24 cellular contexts compared by ENCODE assay signal in the genomic region with DNA sequence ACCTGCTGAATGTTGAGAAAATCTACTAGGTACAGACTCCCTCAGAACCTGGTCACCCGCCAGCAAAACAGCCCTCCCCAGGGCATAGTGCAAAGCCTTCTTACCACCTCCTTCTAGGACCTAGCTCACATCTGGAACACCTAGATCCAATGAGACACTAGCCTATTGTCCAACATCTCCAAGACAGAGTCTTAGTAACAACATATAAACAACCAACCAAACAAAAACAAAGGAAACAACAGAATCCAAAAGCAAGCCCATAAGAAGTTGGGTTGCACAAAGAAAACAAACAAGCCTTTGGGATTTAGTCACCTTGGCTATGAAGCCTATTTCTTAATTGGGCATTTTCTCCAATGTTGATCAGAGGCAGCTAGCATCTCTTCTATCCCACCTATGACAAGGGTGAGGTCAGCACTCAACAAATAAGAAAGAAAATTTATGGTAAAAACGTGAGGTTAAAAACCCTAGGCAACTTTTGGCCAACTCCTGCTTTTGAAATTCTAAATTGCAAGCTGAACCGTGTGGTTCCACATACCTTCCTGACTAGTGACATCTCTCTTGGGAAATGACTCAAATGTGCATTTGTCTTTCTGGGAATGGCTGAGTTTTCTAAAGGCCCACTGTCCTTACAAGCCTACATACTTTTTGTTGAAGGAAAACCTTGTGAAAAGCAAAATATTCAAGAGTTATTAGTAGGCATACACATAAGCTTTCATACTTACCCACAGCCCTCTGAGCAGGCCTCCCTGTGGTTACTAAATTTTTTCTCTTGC.
DNase-seq lines count a peak whose midpoint lies in the region; ATAC-seq and TF ChIP-seq lines count a peak whose summit lies in the region.
"Had no signal": no experiment of that assay in that cellular context is flagged by ENCODE, and none has a peak within 500 bp of the region (broad histone marks: within the 10 kb centered on the region; RNA-seq: fewer than 3 reads in every experiment).

No MANE protein-coding gene starts in this region.

- H3K79me2 ChIP-seq in osteoblast (ENCODE audit: insufficient read depth, low read length) = no peaks in the 10 kb centered on the region
- H3K79me2 ChIP-seq: hepatocyte had no signal

- no peaks in the 10 kb centered on the region for H3K27me3 ChIP-seq in osteoblast (ENCODE audit: insufficient read depth, low read length)
- no peaks in the 10 kb centered on the region for H3K27me3 ChIP-seq in gastroesophageal sphincter
- H3K27me3 ChIP-seq: breast epithelium, hepatocyte, suprapubic skin had no signal

- peaks cover 14% of the 10 kb centered on the region for H3K4me1 ChIP-seq in osteoblast (ENCODE audit: insufficient read depth, low read length)
- H3K4me1 ChIP-seq in gastroesophageal sphincter = no peaks in the 10 kb centered on the region
- H3K4me1 ChIP-seq: breast epithelium, foreskin keratinocyte, left ventricle myocardium inferior, suprapubic skin had no signal

- no peaks in the 10 kb centered on the region for H3K36me3 ChIP-seq in osteoblast (ENCODE audit: insufficient read depth, low read length)
- H3K36me3 ChIP-seq in gastroesophageal sphincter = no peaks in the 10 kb centered on the region
- H3K36me3 ChIP-seq: breast epithelium, left ventricle myocardium inferior, suprapubic skin had no signal

- peak overlapping the region; percentile 36 for H2AFZ ChIP-seq in osteoblast (ENCODE audit: low read length)
- H2AFZ ChIP-seq: hepatocyte had no signal

- H3K27ac ChIP-seq in osteoblast (ENCODE audit: low read depth, low read length) (peak overlapping the region; percentile 73), gastroesophageal sphincter (no peak overlapping the region)
- H3K27ac ChIP-seq: breast epithelium, foreskin keratinocyte, hepatocyte, left ventricle myocardium inferior, suprapubic skin had no signal

- H3K4me3 ChIP-seq in osteoblast (ENCODE audit: insufficient read depth, low read length) = no peak overlapping the region
- H3K4me3 ChIP-seq in gastroesophageal sphincter = no peak overlapping the region
- H3K4me3 ChIP-seq: breast epithelium, hepatocyte, left ventricle myocardium inferior, suprapubic skin had no signal

- H4K20me1 ChIP-seq in osteoblast (ENCODE audit: insufficient read depth, low read length) = no peaks in the 10 kb centered on the region

- TF ChIP-seq EP300 in gastroesophageal sphincter (IDR thresholded peaks at IDR 0.05) = no peak

- peak overlapping the region; percentile 25 for H3K4me2 ChIP-seq in osteoblast (ENCODE audit: insufficient read depth, low read length)
- H3K4me2 ChIP-seq: hepatocyte had no signal

- ATAC-seq in gastroesophageal sphincter = no peak
- no peak for ATAC-seq in HG03469 (IDR thresholded peaks at IDR 0.05; ENCODE audit: unreplicated experiment)
- ATAC-seq: foreskin keratinocyte, sciatic nerve, SK-N-SH treated with all-trans-retinoic acid at 6 μM for 48 hours had no signal

- TF ChIP-seq CTCF in osteoblast (IDR thresholded peaks at IDR 0.05; ENCODE audit: extremely low read depth, low read depth, low read length) = no peak
- no peak for TF ChIP-seq CTCF in gastroesophageal sphincter (IDR thresholded peaks at IDR 0.05)

- DNase-seq in AG20443 (ENCODE audit: low spot score) (peak; percentile 76), RPMI7951 (ENCODE audit: low read depth) (peak; percentile 31), dedifferentiated amniotic fluid mesenchymal stem cell (ENCODE audit: extremely low spot score) (peak; percentile 16), osteoblast (ENCODE audit: insufficient read length, low spot score, missing footprints) (peak; percentile 42), NOMO-1 treated with dmso at 0.1 percent for 144 hours (lab: John Stamatoyannopoulos, UW; ENCODE audit: unreplicated experiment) (no peak)
- DNase-seq in activated CD4-positive, alpha-beta T cell treated with anti-CD3 and anti-CD28 coated beads for 48 hours = no peak
- DNase-seq: activated CD4-positive, alpha-beta T cell treated with anti-CD3 and anti-CD28 coated beads, Interleukin-2, amount 50 U/mL, for 48 hours; activated effector memory CD4-positive, alpha-beta T cell treated with anti-CD3 and anti-CD28 coated beads, Interleukin-2, amount 50 U/mL, for 16 hours; CD4-positive, alpha-beta memory T cell; cortex of kidney; DMS53; foreskin keratinocyte; H7; KBM-7; left ventricle myocardium inferior; NCI-H526 treated with DMSO at 0.1 percent for 48 hours; RPMI8226 had no signal

- no peak for TF ChIP-seq POLR2A in gastroesophageal sphincter (IDR thresholded peaks at IDR 0.05)

- H3K9me3 ChIP-seq in osteoblast (ENCODE audit: low read depth, low read length) (no peaks in the 10 kb centered on the region), gastroesophageal sphincter (no peaks in the 10 kb centered on the region)
- H3K9me3 ChIP-seq: breast epithelium, left ventricle myocardium inferior, suprapubic skin had no signal

- 37 to 55% methylated on average over 2 to 3 of the region's 3 CpGs for WGBS in gastroesophageal sphincter (ENCODE audit: low coverage in 1 of 2), 2 donors

Comparison
In these comparisons a context has a peak if more than half of its experiments do, and no peak if none do; other contexts are left out.
1. DNase-seq: peak in AG20443 (single experiment), RPMI7951 (single experiment), dedifferentiated amniotic fluid mesenchymal stem cell (single experiment) and osteoblast (single experiment); none in activated CD4-positive, alpha-beta T cell treated with anti-CD3 and anti-CD28 coated beads for 48 hours (single experiment) and NOMO-1 treated with dmso at 0.1 percent for 144 hours (single experiment).